24 cellular contexts compared by ENCODE assay signal in genomic region chr22:26953380-26953807, GRCh38.
"Had no signal": no experiment of that assay in that cellular context is flagged by ENCODE, and none has a peak within 500 bp of the region (broad histone marks: within the 10 kb centered on the region; RNA-seq: fewer than 3 reads in every experiment).

No MANE protein-coding gene starts in this region.

- H3K9me3 Mint-ChIP-seq: activated naive CD8-positive, alpha-beta T cell treated with anti-CD3 and anti-CD28 coated beads for 36 hours; activated T-cell treated with anti-CD3 and anti-CD28 coated beads, Interleukin-2, amount 50 U/mL, for 24 hours; activated T-helper 17 cell treated with anti-CD3 and anti-CD28 coated beads, Interleukin-2, amount 50 U/mL, for 72 hours; natural killer cell; stimulated activated naive CD8-positive, alpha-beta T cell treated with anti-CD3 and anti-CD28 coated beads, Interleukin-15, Interleukin-2, amounts not matched to agents 100 ng/mL and 50 ng/mL, for 24 hours had no signal

- H3K4me1 ChIP-seq: pancreas, psoas muscle, right atrium auricular region had no signal

- H3K27ac Mint-ChIP-seq: activated naive CD8-positive, alpha-beta T cell treated with anti-CD3 and anti-CD28 coated beads for 36 hours; activated T-cell treated with anti-CD3 and anti-CD28 coated beads, Interleukin-2, amount 50 U/mL, for 24 hours; activated T-helper 17 cell treated with anti-CD3 and anti-CD28 coated beads, Interleukin-2, amount 50 U/mL, for 72 hours; natural killer cell; stimulated activated naive CD8-positive, alpha-beta T cell treated with anti-CD3 and anti-CD28 coated beads, Interleukin-15, Interleukin-2, amounts not matched to agents 100 ng/mL and 50 ng/mL, for 24 hours had no signal

- H3K36me3 Mint-ChIP-seq: activated naive CD8-positive, alpha-beta T cell treated with anti-CD3 and anti-CD28 coated beads for 36 hours; natural killer cell had no signal

- DNase-seq: activated CD8-positive, alpha-beta memory T cell treated with anti-CD3 and anti-CD28 coated beads for 24 hours; activated CD8-positive, alpha-beta memory T cell treated with anti-CD3 and anti-CD28 coated beads, Interleukin-2, amount 50 U/mL, for 4 hours; activated naive CD8-positive, alpha-beta T cell treated with anti-CD3 and anti-CD28 coated beads for 36 hours; activated T-cell treated with anti-CD3 and anti-CD28 coated beads, Interleukin-2, amount 50 U/mL, for 24 hours; amniotic stem cell; cortex of kidney; erythroblast; foreskin fibroblast; heart right ventricle; left ventricle myocardium superior; mammary epithelial cell; midbrain; natural killer cell; pancreas; psoas muscle; stimulated activated CD4-positive, alpha-beta T cell treated with anti-CD3 and anti-CD28 coated beads, Interleukin-4, amount 100 ng/mL, for 4 hours; substantia nigra; T-helper 1 cell had no signal

- H3K36me3 ChIP-seq: cardiac muscle cell, heart right ventricle, pancreas, right atrium auricular region, tibial nerve, vagina had no signal

- H3K9me3 ChIP-seq: heart right ventricle, pancreas, psoas muscle, right atrium auricular region, tibial nerve, vagina had no signal

- H3K27ac ChIP-seq: cardiac muscle cell, heart right ventricle, pancreas, psoas muscle, right atrium auricular region, tibial nerve, vagina had no signal

- H3K4me1 Mint-ChIP-seq: activated naive CD8-positive, alpha-beta T cell treated with anti-CD3 and anti-CD28 coated beads for 36 hours; activated T-helper 17 cell treated with anti-CD3 and anti-CD28 coated beads, Interleukin-2, amount 50 U/mL, for 72 hours; natural killer cell had no signal

- ATAC-seq: activated T-helper 17 cell treated with anti-CD3 and anti-CD28 coated beads, Interleukin-2, amount 50 U/mL, for 72 hours; left ventricle myocardium superior; natural killer cell; pancreas; psoas muscle had no signal

- H3K4me3 Mint-ChIP-seq: activated naive CD8-positive, alpha-beta T cell treated with anti-CD3 and anti-CD28 coated beads for 36 hours; activated T-cell treated with anti-CD3 and anti-CD28 coated beads, Interleukin-2, amount 50 U/mL, for 24 hours; activated T-helper 17 cell treated with anti-CD3 and anti-CD28 coated beads, Interleukin-2, amount 50 U/mL, for 72 hours; natural killer cell; stimulated activated naive CD8-positive, alpha-beta T cell treated with anti-CD3 and anti-CD28 coated beads, Interleukin-15, Interleukin-2, amounts not matched to agents 100 ng/mL and 50 ng/mL, for 24 hours had no signal

- H3K27me3 ChIP-seq: pancreas, right atrium auricular region, tibial nerve, vagina had no signal

- H3K4me3 ChIP-seq: cardiac muscle cell, heart right ventricle, pancreas, psoas muscle, right atrium auricular region, tibial nerve, vagina had no signal
